Comparison of ENCODE assay signal across 1 cellular context in the genomic region with DNA sequence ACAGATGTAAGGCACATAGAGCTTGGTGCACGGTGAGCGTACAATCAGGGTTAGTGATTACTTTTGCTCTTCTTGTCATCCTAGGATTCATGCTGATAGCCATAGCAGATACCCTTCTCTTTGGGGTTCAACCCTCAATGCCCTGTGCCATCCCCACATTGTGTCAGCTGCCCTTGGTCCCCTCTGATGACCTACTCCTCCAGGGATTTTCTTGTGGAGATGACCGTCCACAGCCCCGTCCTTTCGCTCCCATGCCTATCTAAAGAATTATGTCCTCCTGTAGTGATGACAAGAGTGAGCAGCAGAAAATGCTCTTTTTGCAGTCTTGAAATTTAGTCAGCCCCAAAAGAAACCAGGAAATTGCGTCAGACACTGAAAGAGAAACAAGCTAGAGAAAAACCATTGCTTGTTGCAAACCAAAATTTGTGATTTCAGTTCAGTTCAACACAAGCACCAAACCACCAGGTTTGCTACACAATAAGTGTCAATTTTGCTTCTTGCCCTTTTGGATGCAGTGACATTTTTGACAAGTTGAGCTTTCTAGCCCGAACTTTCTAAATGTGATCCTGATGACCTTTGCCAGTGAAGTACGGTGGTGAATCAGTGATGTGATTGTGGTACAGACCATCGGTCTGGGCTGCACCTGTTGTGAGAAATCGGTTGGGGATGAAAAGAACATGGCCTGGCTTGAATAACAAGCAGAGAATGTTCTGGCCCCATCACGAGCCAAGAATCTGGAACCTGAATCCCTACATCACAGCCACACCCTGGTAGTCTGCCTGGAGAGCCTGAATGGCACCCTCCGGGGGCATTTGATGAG.
TF ChIP-seq lines count a peak whose summit lies in the region.

No MANE protein-coding gene starts in this region.

TF ChIP-seq in HepG2, 621 proteins besides CTCF, POLR2A, EP300 and RAD21:
- TF ChIP-seq HDAC1 (CRISPR knock-in tag; IDR thresholded peaks at IDR 0.05) (no peak), ZNF430 (CRISPR knock-in tag; IDR thresholded peaks at IDR 0.05) (no peak), ZNF205 (CRISPR knock-in tag; IDR thresholded peaks at IDR 0.05) (no peak), AGO2 (optimal IDR thresholded peaks at IDR 0.05; ENCODE audit: low read depth, low read length) (no peak), NKX3-1 (CRISPR knock-in tag; IDR thresholded peaks at IDR 0.05) (no peak), IKZF4 (CRISPR knock-in tag; IDR thresholded peaks at IDR 0.05; ENCODE audit: borderline replicate concordance, low read depth, not compliant biosample characterization) (no peak), MBNL3 (CRISPR knock-in tag; conservative IDR thresholded peaks at IDR 0.05) (no peak), ZNF720 (CRISPR knock-in tag; IDR thresholded peaks at IDR 0.05) (no peak), SSRP1 (CRISPR knock-in tag; IDR thresholded peaks at IDR 0.05) (no peak), ISX (CRISPR knock-in tag; conservative IDR thresholded peaks at IDR 0.05) (no peak), FOXA3 (CRISPR knock-in tag; IDR thresholded peaks at IDR 0.05) (no peak), ZNF569 (CRISPR knock-in tag; IDR thresholded peaks at IDR 0.05; ENCODE audit: borderline replicate concordance) (no peak), GFI1 (CRISPR knock-in tag; IDR thresholded peaks at IDR 0.05; ENCODE audit: borderline replicate concordance) (no peak)
TF ChIP-seq in HepG2: peak in this region for 0.
